In genomic region chr7:138802706-138803105, GRCh38 we compare ENCODE assay signal across 2 cellular contexts.
TF ChIP-seq lines count a peak whose summit lies in the region.

No MANE protein-coding gene starts in this region.

TF ChIP-seq in K562, 482 proteins besides CTCF, POLR2A, EP300 and RAD21:
- TF ChIP-seq ZNF146 (CRISPR knock-in tag; IDR thresholded peaks at IDR 0.05; ENCODE audit: unreplicated experiment) (no peak), ZKSCAN1 (IDR thresholded peaks at IDR 0.05; ENCODE audit: low read depth, low read length) (peak; percentile 71)

TF ChIP-seq in H1, 55 proteins besides CTCF, POLR2A, EP300 and RAD21:
- TF ChIP-seq MAFK (IDR thresholded peaks at IDR 0.05; ENCODE audit: low read depth, low read length), result no peak
- no peak for TF ChIP-seq CREB1 (IDR thresholded peaks at IDR 0.05)
- TF ChIP-seq KDM4A (IDR thresholded peaks at IDR 0.05; ENCODE audit: low read depth, low read length, severe bottlenecking), result no peak
- no peak for TF ChIP-seq KDM1A (IDR thresholded peaks at IDR 0.05; ENCODE audit: borderline replicate concordance, low read length)
- no peak for TF ChIP-seq MAX (IDR thresholded peaks at IDR 0.05)
- TF ChIP-seq TEAD4 (IDR thresholded peaks at IDR 0.05; ENCODE audit: low read depth, low read length), result no peak
- no peak for TF ChIP-seq HDAC2 (IDR thresholded peaks at IDR 0.05; ENCODE audit: borderline replicate concordance in 1 of 2, low read depth in 2 of 2, low read length in 2 of 2)
- no peak for TF ChIP-seq SIRT6 (IDR thresholded peaks at IDR 0.05; ENCODE audit: low read length)
